ENCODE assay signal across 23 cellular contexts in the genomic region with DNA sequence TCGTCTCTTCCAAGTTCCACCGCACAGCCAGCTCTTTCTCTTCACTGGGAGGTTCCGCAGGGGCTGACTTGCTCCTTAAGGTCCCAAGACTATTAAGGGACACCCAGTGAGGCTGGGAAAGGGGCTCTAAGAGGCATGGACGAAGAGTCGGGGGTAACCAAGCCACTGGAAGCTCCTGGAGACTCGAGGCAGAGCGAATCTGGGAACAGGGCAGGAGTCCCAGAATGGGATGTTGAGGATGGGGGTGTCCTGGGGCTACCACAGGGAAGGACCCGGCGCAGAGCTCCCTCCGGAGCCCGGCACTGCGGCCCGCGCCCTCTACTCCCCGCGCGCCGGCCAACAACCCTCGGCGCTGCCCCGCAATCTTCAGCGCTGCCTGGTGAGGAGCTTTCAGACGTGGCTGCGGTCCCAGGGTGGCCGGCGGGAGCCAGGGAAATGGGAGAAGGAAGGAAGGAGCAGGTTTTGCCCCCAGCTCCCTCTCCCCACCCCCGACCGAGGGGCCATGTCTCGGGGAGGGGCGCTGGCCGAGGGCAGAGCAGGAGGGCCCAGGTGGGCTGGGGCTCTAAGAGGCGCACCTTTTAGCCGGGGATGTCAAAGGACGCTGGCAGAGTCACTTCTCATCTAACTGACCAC. TPM values are rescaled to one million over a fixed set of nuclear protein-coding genes. Genes with fewer than 3 reads are reported as not detected.
"Had no signal": no experiment of that assay in that cellular context is flagged by ENCODE, and none has a peak within 500 bp of the region (broad histone marks: within the 10 kb centered on the region; RNA-seq: fewer than 3 reads in every experiment).

No MANE protein-coding gene starts in this region.

- H3K4me3 Mint-ChIP-seq: activated naive CD8-positive, alpha-beta T cell treated with anti-CD3 and anti-CD28 coated beads, Interleukin-2, amount 10 ng/mL, durations not matched to agents 7 days and 5 days; activated T-helper 1 cell treated with anti-CD3 and anti-CD28 coated beads, Interleukin-12 subunit alpha, Interleukin-12 subunit beta, Interleukin-2, Interleukin-4 antibody, amounts not matched to agents 30 ng/mL and 10 ng/mL and 1 ng/mL, durations not matched to agents 14 hours and 24 hours and 36 hours; brain; naive thymus-derived CD8-positive, alpha-beta T cell; stimulated activated naive B cell treated with anti-CD40 and anti-IgM and Interleukin-4, amounts not matched to agents 10 μg/mL and 1 μg/mL and 100 μg/mL, for 72 hours had no signal

- ATAC-seq: naive thymus-derived CD8-positive, alpha-beta T cell; pancreas had no signal

- H3K9me3 Mint-ChIP-seq: activated naive CD8-positive, alpha-beta T cell treated with anti-CD3 and anti-CD28 coated beads, Interleukin-2, amount 10 ng/mL, durations not matched to agents 7 days and 5 days; activated T-helper 1 cell treated with anti-CD3 and anti-CD28 coated beads, Interleukin-12 subunit alpha, Interleukin-12 subunit beta, Interleukin-2, Interleukin-4 antibody, amounts not matched to agents 30 ng/mL and 10 ng/mL and 1 ng/mL, durations not matched to agents 14 hours and 24 hours and 36 hours; brain; naive thymus-derived CD8-positive, alpha-beta T cell; stimulated activated naive B cell treated with anti-CD40 and anti-IgM and Interleukin-4, amounts not matched to agents 10 μg/mL and 1 μg/mL and 100 μg/mL, for 72 hours had no signal

- DNase-seq: activated CD4-positive, alpha-beta T cell treated with anti-CD3 and anti-CD28 coated beads, Interleukin-2, amount 50 U/mL, for 4 hours; activated CD4-positive, CD25-positive, alpha-beta regulatory T cell treated with anti-CD3 and anti-CD28 coated beads, Interleukin-2, amount 50 U/mL, for 72 hours; activated naive CD4-positive, alpha-beta T cell; activated naive CD8-positive, alpha-beta T cell treated with anti-CD3 and anti-CD28 coated beads, Interleukin-2, amount 10 ng/mL, durations not matched to agents 7 days and 5 days; caudate nucleus; erythroblast; hypothalamus; left lung; naive thymus-derived CD8-positive, alpha-beta T cell; pancreas; sigmoid colon; spleen; stimulated activated CD4-positive, alpha-beta T cell treated with anti-CD3 and anti-CD28 coated beads, Interleukin-4, amount 100 ng/mL, for 4 hours; stimulated activated naive B cell treated with anti-CD40 and anti-IgM and Interleukin-4, amounts not matched to agents 10 μg/mL and 1 μg/mL and 100 μg/mL, for 72 hours; T-helper 1 cell; T-helper 9 cell; uterus had no signal

- H3K27me3 ChIP-seq: left lung, pancreas, sigmoid colon, spleen, tibial artery, uterus had no signal

- H3K9me3 ChIP-seq: left lung, pancreas, sigmoid colon, spleen, tibial artery, uterus had no signal

- H3K4me3 ChIP-seq: left lung, pancreas, spleen, tibial artery, uterus had no signal

- H3K4me1 Mint-ChIP-seq: activated naive CD8-positive, alpha-beta T cell treated with anti-CD3 and anti-CD28 coated beads, Interleukin-2, amount 10 ng/mL, durations not matched to agents 7 days and 5 days; naive thymus-derived CD8-positive, alpha-beta T cell had no signal

- H3K27ac Mint-ChIP-seq: activated naive CD8-positive, alpha-beta T cell treated with anti-CD3 and anti-CD28 coated beads, Interleukin-2, amount 10 ng/mL, durations not matched to agents 7 days and 5 days; activated T-helper 1 cell treated with anti-CD3 and anti-CD28 coated beads, Interleukin-12 subunit alpha, Interleukin-12 subunit beta, Interleukin-2, Interleukin-4 antibody, amounts not matched to agents 30 ng/mL and 10 ng/mL and 1 ng/mL, durations not matched to agents 14 hours and 24 hours and 36 hours; brain; naive thymus-derived CD8-positive, alpha-beta T cell; stimulated activated naive B cell treated with anti-CD40 and anti-IgM and Interleukin-4, amounts not matched to agents 10 μg/mL and 1 μg/mL and 100 μg/mL, for 72 hours had no signal

- H3K36me3 ChIP-seq: left lung, pancreas, sigmoid colon, spleen, tibial artery, uterus had no signal

- H3K27ac ChIP-seq: left lung, pancreas, spleen, tibial artery, uterus had no signal

- H3K4me1 ChIP-seq: left lung, pancreas, sigmoid colon, spleen, uterus had no signal

RNA-seq across cellular contexts. Expression of a gene that starts 0.6 kb away (rescaled TPM):
- total RNA-seq: activated naive CD8-positive, alpha-beta T cell treated with anti-CD3 and anti-CD28 coated beads, Interleukin-2, amount 10 ng/mL, durations not matched to agents 7 days and 5 days; activated T-helper 1 cell treated with anti-CD3 and anti-CD28 coated beads, Interleukin-12 subunit alpha, Interleukin-12 subunit beta, Interleukin-2, Interleukin-4 antibody, amounts not matched to agents 30 ng/mL and 10 ng/mL and 1 ng/mL, durations not matched to agents 14 hours and 24 hours and 36 hours; lung microvascular endothelial cell; naive thymus-derived CD8-positive, alpha-beta T cell; pulmonary artery endothelial cell had no signal
- polyA plus RNA-seq: naive thymus-derived CD8-positive, alpha-beta T cell had no signal

RNA-seq across cellular contexts. Expression of a gene that starts 40.1 kb away (rescaled TPM):
- total RNA-seq: activated T-helper 1 cell treated with anti-CD3 and anti-CD28 coated beads, Interleukin-12 subunit alpha, Interleukin-12 subunit beta, Interleukin-2, Interleukin-4 antibody, amounts not matched to agents 30 ng/mL and 10 ng/mL and 1 ng/mL, durations not matched to agents 14 hours and 24 hours and 36 hours; naive thymus-derived CD8-positive, alpha-beta T cell; subcutaneous adipose tissue had no signal
- polyA plus RNA-seq: naive thymus-derived CD8-positive, alpha-beta T cell had no signal
